Comparison of ENCODE assay signal across 7 cellular contexts in genomic region chrY:18034864-18035263, GRCh38. TPM values are rescaled to one million over a fixed set of nuclear protein-coding genes. Genes with fewer than 3 reads are reported as not detected.
"Had no signal": no experiment of that assay in that cellular context is flagged by ENCODE, and none has a peak within 500 bp of the region (broad histone marks: within the 10 kb centered on the region; RNA-seq: fewer than 3 reads in every experiment).

No MANE protein-coding gene starts in this region.

RNA-seq across cellular contexts. Expression of gene CDY2A, which starts 9.3 kb away (rescaled TPM):
- total RNA-seq: GM23248, GM23338, H1, H4, H7, H9, HFFc6 had no signal
- polyA plus RNA-seq: GM23248, GM23338, H1 had no signal
